18 cellular contexts compared by ENCODE assay signal in the genomic region with DNA sequence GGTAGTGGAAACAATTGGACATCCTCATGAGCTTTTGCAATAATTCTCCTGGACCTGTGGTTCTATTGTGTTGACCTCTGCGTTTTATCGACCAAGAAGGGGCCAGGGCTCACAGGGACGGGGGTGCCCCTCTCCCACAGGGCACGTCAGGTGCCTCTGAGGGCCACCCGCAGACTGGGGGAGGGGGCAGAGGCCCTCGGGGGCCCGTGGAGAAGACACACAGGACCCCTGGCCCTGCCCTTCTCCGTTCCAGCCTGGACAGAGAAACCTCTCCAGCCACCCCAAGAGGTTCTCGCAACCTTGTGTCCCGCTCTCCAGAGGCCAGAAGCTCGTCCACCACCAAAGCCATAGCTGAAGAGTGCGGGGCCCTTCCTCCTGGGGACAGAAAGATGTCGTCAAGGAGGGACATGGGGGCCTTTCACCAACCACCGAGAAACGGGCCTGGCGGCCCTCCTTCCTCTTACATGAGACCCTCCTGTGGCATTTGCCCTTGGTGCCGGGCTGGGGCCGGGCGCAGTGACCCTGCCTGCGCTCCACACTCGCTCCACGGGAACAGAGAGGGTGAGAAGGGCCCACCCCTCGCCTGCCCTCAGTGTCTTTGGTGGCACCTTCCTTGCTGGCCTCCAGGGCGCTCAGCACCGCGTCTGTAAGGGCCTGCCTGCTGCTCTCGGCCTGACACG. TPM values are rescaled to one million over a fixed set of nuclear protein-coding genes. Genes with fewer than 3 reads are reported as not detected.
A peak's percentile ranks its signal among the peaks of the same experiment; 100 is the strongest.
DNase-seq lines count a peak whose midpoint lies in the region; ATAC-seq lines count a peak whose summit lies in the region.
"Had no signal": no experiment of that assay in that cellular context is flagged by ENCODE, and none has a peak within 500 bp of the region (broad histone marks: within the 10 kb centered on the region; RNA-seq: fewer than 3 reads in every experiment).

No MANE protein-coding gene starts in this region.

- intact Hi-C loops in activated CD4-positive, alpha-beta memory T cell treated with anti-CD3 and anti-CD28 coated beads for 36 hours (cut with micrococcal nuclease): no loop called here

- CTCF ChIA-PET in activated CD4-positive, alpha-beta memory T cell treated with anti-CD3 and anti-CD28 coated beads for 36 hours (lab: Charles Lee): interaction anchor here (1.4 kb wide), 1 partner anchor 114 kb away, joined by 6 read pairs; no protein-coding TSS in a partner anchor
- CTCF ChIA-PET in activated CD4-positive, alpha-beta memory T cell treated with anti-CD3 and anti-CD28 coated beads, Interleukin-2, amount 10 ng/mL, durations not matched to agents 7 days and 5 days (lab: Charles Lee): no interaction called here
- CTCF ChIA-PET in activated CD8-positive, alpha-beta T cell treated with anti-CD3 and anti-CD28 coated beads, Interleukin-2, amount 10 ng/mL, durations not matched to agents 7 days and 5 days (lab: Charles Lee): no interaction called here
- CTCF ChIA-PET in activated CD8-positive, alpha-beta memory T cell treated with anti-CD3 and anti-CD28 coated beads, Interleukin-2, amount 10 ng/mL, durations not matched to agents 7 days and 5 days (lab: Charles Lee): no interaction called here

- peaks cover 54 to 95% (median 91%) of the 10 kb centered on the region in 10 experiments for H3K4me1 ChIP-seq in BLaER1 treated with 17β-estradiol and CSF1 and Interleukin-3, amounts not matched to agents 10 nM and 100 nM

- DNase-seq in activated CD4-positive, alpha-beta memory T cell treated with anti-CD3 and anti-CD28 coated beads for 36 hours: no peak
- no peak for DNase-seq in activated CD4-positive, alpha-beta memory T cell treated with anti-CD3 and anti-CD28 coated beads, Interleukin-2, amount 10 ng/mL, durations not matched to agents 7 days and 5 days
- no peak for DNase-seq in activated CD8-positive, alpha-beta T cell treated with anti-CD3 and anti-CD28 coated beads, Interleukin-2, amount 10 ng/mL, durations not matched to agents 7 days and 5 days
- DNase-seq in naive B cell: no peak
- no peak for DNase-seq in activated gamma-delta T cell (lab: John Stamatoyannopoulos, UW)
- no peak for DNase-seq in activated CD8-positive, alpha-beta memory T cell treated with anti-CD3 and anti-CD28 coated beads, Interleukin-2, amount 10 ng/mL, durations not matched to agents 7 days and 5 days
- DNase-seq: activated CD4-positive, CD25-positive, alpha-beta regulatory T cell treated with anti-CD3 and anti-CD28 coated beads, Interleukin-2, amount 50 U/mL, for 72 hours; COR-L47; dermis blood vessel endothelial cell; DND-41; NCI-H1694; NCI-H526; upper lobe of right lung had no signal

- peak overlapping the region; percentile 64 for H3K27ac Mint-ChIP-seq in activated CD4-positive, alpha-beta memory T cell treated with anti-CD3 and anti-CD28 coated beads for 36 hours
- H3K27ac Mint-ChIP-seq in activated CD4-positive, alpha-beta memory T cell treated with anti-CD3 and anti-CD28 coated beads, Interleukin-2, amount 10 ng/mL, durations not matched to agents 7 days and 5 days: no peak overlapping the region
- peak overlapping the region; percentile 58 for H3K27ac Mint-ChIP-seq in activated CD8-positive, alpha-beta T cell treated with anti-CD3 and anti-CD28 coated beads, Interleukin-2, amount 10 ng/mL, durations not matched to agents 7 days and 5 days
- peak overlapping the region in 5 of 6 donors; percentile 30 to 96 (median 59) for H3K27ac Mint-ChIP-seq in naive B cell
- H3K27ac Mint-ChIP-seq in activated CD8-positive, alpha-beta memory T cell treated with anti-CD3 and anti-CD28 coated beads, Interleukin-2, amount 10 ng/mL, durations not matched to agents 7 days and 5 days: no peak overlapping the region
- H3K27ac Mint-ChIP-seq: progenitor cell of endocrine pancreas had no signal

- ATAC-seq in activated CD8-positive, alpha-beta T cell treated with anti-CD3 and anti-CD28 coated beads, Interleukin-2, amount 10 ng/mL, durations not matched to agents 7 days and 5 days: no peak
- ATAC-seq in naive B cell (ENCODE audit: low read depth in 2 of 2): no peak
- ATAC-seq in activated CD8-positive, alpha-beta memory T cell treated with anti-CD3 and anti-CD28 coated beads, Interleukin-2, amount 10 ng/mL, durations not matched to agents 7 days and 5 days: no peak
- ATAC-seq in HG03565 (IDR thresholded peaks at IDR 0.05; ENCODE audit: unreplicated experiment): no peak
- ATAC-seq: upper lobe of right lung had no signal

- H4K20me1 ChIP-seq in BLaER1 treated with 17β-estradiol and CSF1 and Interleukin-3, amounts not matched to agents 10 nM and 100 nM: peaks cover 55 to 95% (median 91%) of the 10 kb centered on the region in 11 experiments; a peak in 20 of 22 replicates

- H3K4me3 Mint-ChIP-seq in activated CD4-positive, alpha-beta memory T cell treated with anti-CD3 and anti-CD28 coated beads for 36 hours: peak overlapping the region; percentile 87
- H3K4me3 Mint-ChIP-seq in activated CD4-positive, alpha-beta memory T cell treated with anti-CD3 and anti-CD28 coated beads, Interleukin-2, amount 10 ng/mL, durations not matched to agents 7 days and 5 days: no peak overlapping the region
- H3K4me3 Mint-ChIP-seq in activated CD8-positive, alpha-beta T cell treated with anti-CD3 and anti-CD28 coated beads, Interleukin-2, amount 10 ng/mL, durations not matched to agents 7 days and 5 days: no peak overlapping the region
- no peak overlapping the region for H3K4me3 Mint-ChIP-seq in naive B cell
- no peak overlapping the region for H3K4me3 Mint-ChIP-seq in activated CD8-positive, alpha-beta memory T cell treated with anti-CD3 and anti-CD28 coated beads, Interleukin-2, amount 10 ng/mL, durations not matched to agents 7 days and 5 days
- H3K4me3 Mint-ChIP-seq: central memory CD8-positive, alpha-beta T cell had no signal

- H3K27me3 Mint-ChIP-seq in activated CD4-positive, alpha-beta memory T cell treated with anti-CD3 and anti-CD28 coated beads for 36 hours: no peaks in the 10 kb centered on the region
- no peaks in the 10 kb centered on the region for H3K27me3 Mint-ChIP-seq in activated CD4-positive, alpha-beta memory T cell treated with anti-CD3 and anti-CD28 coated beads, Interleukin-2, amount 10 ng/mL, durations not matched to agents 7 days and 5 days
- H3K27me3 Mint-ChIP-seq in activated CD8-positive, alpha-beta T cell treated with anti-CD3 and anti-CD28 coated beads, Interleukin-2, amount 10 ng/mL, durations not matched to agents 7 days and 5 days (ENCODE audit: low read depth): no peaks in the 10 kb centered on the region
- peaks cover 0 to 4% (median 0%) of the 10 kb centered on the region in 3 donors for H3K27me3 Mint-ChIP-seq in naive B cell
- no peaks in the 10 kb centered on the region for H3K27me3 Mint-ChIP-seq in activated CD8-positive, alpha-beta memory T cell treated with anti-CD3 and anti-CD28 coated beads, Interleukin-2, amount 10 ng/mL, durations not matched to agents 7 days and 5 days
- H3K27me3 Mint-ChIP-seq: central memory CD8-positive, alpha-beta T cell; progenitor cell of endocrine pancreas had no signal

- H3K9ac ChIP-seq in BLaER1 treated with 17β-estradiol and CSF1 and Interleukin-3, amounts not matched to agents 10 nM and 100 nM: peak overlapping the region in 4 of 11 experiments; percentile 21 to 62 (median 32); a peak in 3 of 22 replicates

- H3K9me3 ChIP-seq in BLaER1 treated with 17β-estradiol and CSF1 and Interleukin-3, amounts not matched to agents 10 nM and 100 nM (replicated peaks in 1 of 11): 0 out of 22 replicates have a peak, but pooled peaks cover 0 to 3% (median 0%) of the 10 kb centered on the region in 11 experiments
- H3K9me3 ChIP-seq: upper lobe of right lung had no signal

- peaks cover 13% of the 10 kb centered on the region for H3K36me3 Mint-ChIP-seq in activated CD4-positive, alpha-beta memory T cell treated with anti-CD3 and anti-CD28 coated beads for 36 hours
- peaks cover 7% of the 10 kb centered on the region for H3K36me3 Mint-ChIP-seq in activated CD4-positive, alpha-beta memory T cell treated with anti-CD3 and anti-CD28 coated beads, Interleukin-2, amount 10 ng/mL, durations not matched to agents 7 days and 5 days (ENCODE audit: low read depth)
- H3K36me3 Mint-ChIP-seq in activated CD8-positive, alpha-beta T cell treated with anti-CD3 and anti-CD28 coated beads, Interleukin-2, amount 10 ng/mL, durations not matched to agents 7 days and 5 days (ENCODE audit: low read depth): no peaks in the 10 kb centered on the region
- H3K36me3 Mint-ChIP-seq in naive B cell: peaks cover 0 to 7% of the 10 kb centered on the region in 2 donors
- H3K36me3 Mint-ChIP-seq in activated CD8-positive, alpha-beta memory T cell treated with anti-CD3 and anti-CD28 coated beads, Interleukin-2, amount 10 ng/mL, durations not matched to agents 7 days and 5 days: no peaks in the 10 kb centered on the region

- H3K4me1 Mint-ChIP-seq in activated CD4-positive, alpha-beta memory T cell treated with anti-CD3 and anti-CD28 coated beads for 36 hours (ENCODE audit: low read depth): peaks cover 48% of the 10 kb centered on the region
- peaks cover 27% of the 10 kb centered on the region for H3K4me1 Mint-ChIP-seq in activated CD4-positive, alpha-beta memory T cell treated with anti-CD3 and anti-CD28 coated beads, Interleukin-2, amount 10 ng/mL, durations not matched to agents 7 days and 5 days
- H3K4me1 Mint-ChIP-seq in activated CD8-positive, alpha-beta T cell treated with anti-CD3 and anti-CD28 coated beads, Interleukin-2, amount 10 ng/mL, durations not matched to agents 7 days and 5 days (ENCODE audit: low read depth): peaks cover 35% of the 10 kb centered on the region
- H3K4me1 Mint-ChIP-seq in naive B cell: peaks cover 16 to 38% (median 31%) of the 10 kb centered on the region in 3 donors
- peaks cover 27% of the 10 kb centered on the region for H3K4me1 Mint-ChIP-seq in activated CD8-positive, alpha-beta memory T cell treated with anti-CD3 and anti-CD28 coated beads, Interleukin-2, amount 10 ng/mL, durations not matched to agents 7 days and 5 days

- POLR2A ChIA-PET in activated CD4-positive, alpha-beta memory T cell treated with anti-CD3 and anti-CD28 coated beads for 36 hours (lab: Charles Lee): no interaction called here
- POLR2A ChIA-PET in activated CD4-positive, alpha-beta memory T cell treated with anti-CD3 and anti-CD28 coated beads, Interleukin-2, amount 10 ng/mL, durations not matched to agents 7 days and 5 days (lab: Charles Lee): no interaction called here
- POLR2A ChIA-PET in activated CD8-positive, alpha-beta T cell treated with anti-CD3 and anti-CD28 coated beads, Interleukin-2, amount 10 ng/mL, durations not matched to agents 7 days and 5 days (lab: Charles Lee): no interaction called here

- H3K9me3 Mint-ChIP-seq in activated CD4-positive, alpha-beta memory T cell treated with anti-CD3 and anti-CD28 coated beads for 36 hours: no peaks in the 10 kb centered on the region
- H3K9me3 Mint-ChIP-seq in activated CD4-positive, alpha-beta memory T cell treated with anti-CD3 and anti-CD28 coated beads, Interleukin-2, amount 10 ng/mL, durations not matched to agents 7 days and 5 days: no peaks in the 10 kb centered on the region
- no peaks in the 10 kb centered on the region for H3K9me3 Mint-ChIP-seq in activated CD8-positive, alpha-beta T cell treated with anti-CD3 and anti-CD28 coated beads, Interleukin-2, amount 10 ng/mL, durations not matched to agents 7 days and 5 days (ENCODE audit: insufficient read depth)
- H3K9me3 Mint-ChIP-seq in naive B cell: no peaks in the 10 kb centered on the region
- no peaks in the 10 kb centered on the region for H3K9me3 Mint-ChIP-seq in activated CD8-positive, alpha-beta memory T cell treated with anti-CD3 and anti-CD28 coated beads, Interleukin-2, amount 10 ng/mL, durations not matched to agents 7 days and 5 days (ENCODE audit: low read depth)
- H3K9me3 Mint-ChIP-seq: central memory CD8-positive, alpha-beta T cell had no signal

- peaks cover 0 to 46% (median 25%) of the 10 kb centered on the region in 11 experiments; a peak in 20 of 22 replicates for H3K36me3 ChIP-seq in BLaER1 treated with 17β-estradiol and CSF1 and Interleukin-3, amounts not matched to agents 10 nM and 100 nM

- peak overlapping the region in 1 of 10 experiments; percentile 22; a peak in 2 of 20 replicates for H3K4me3 ChIP-seq in BLaER1 treated with 17β-estradiol and CSF1 and Interleukin-3, amounts not matched to agents 10 nM and 100 nM
- H3K4me3 ChIP-seq: lung, upper lobe of right lung had no signal

- peak overlapping the region in 4 of 11 experiments; percentile 38 to 49 (median 46); a peak in 6 of 22 replicates for H3K27ac ChIP-seq in BLaER1 treated with 17β-estradiol and CSF1 and Interleukin-3, amounts not matched to agents 10 nM and 100 nM
- H3K27ac ChIP-seq: upper lobe of right lung had no signal

- H3K27me3 ChIP-seq in BLaER1 treated with 17β-estradiol and CSF1 and Interleukin-3, amounts not matched to agents 10 nM and 100 nM: peaks cover 0 to 61% (median 0%) of the 10 kb centered on the region in 11 experiments; a peak in 7 of 22 replicates
- H3K27me3 ChIP-seq: upper lobe of right lung had no signal

- peak overlapping the region; percentile 63 to 98 (median 94) for H3K4me2 ChIP-seq in BLaER1 treated with 17β-estradiol and CSF1 and Interleukin-3, amounts not matched to agents 10 nM and 100 nM

RNA-seq across cellular contexts. Expression of gene GRAMD4, which starts 57.3 kb away (rescaled TPM):
- 10 to 100 TPM; 50.4 to 52.0 TPM for total RNA-seq in activated CD4-positive, alpha-beta memory T cell treated with anti-CD3 and anti-CD28 coated beads for 36 hours
- 10 to 100 TPM; 52.9 to 54.8 TPM for total RNA-seq in activated CD4-positive, alpha-beta memory T cell treated with anti-CD3 and anti-CD28 coated beads, Interleukin-2, amount 10 ng/mL, durations not matched to agents 7 days and 5 days
- total RNA-seq in activated CD8-positive, alpha-beta T cell treated with anti-CD3 and anti-CD28 coated beads, Interleukin-2, amount 10 ng/mL, durations not matched to agents 7 days and 5 days: 10 to 100 TPM; 41.2 to 42.1 TPM
- 10 to 100 TPM in 1 of 6 donors, 1 to 10 TPM in 5; 4.0 to 12.5 (median 6.9) TPM for polyA plus RNA-seq in naive B cell (ENCODE audit: low read depth in 6 of 6)
- total RNA-seq in activated CD8-positive, alpha-beta memory T cell treated with anti-CD3 and anti-CD28 coated beads, Interleukin-2, amount 10 ng/mL, durations not matched to agents 7 days and 5 days: 10 to 100 TPM; 35.4 to 44.6 TPM

Comparison
In these comparisons a context has a peak if more than half of its experiments do, and no peak if none do; other contexts are left out.
1. H3K27ac Mint-ChIP-seq: peak in activated CD4-positive, alpha-beta memory T cell treated with anti-CD3 and anti-CD28 coated beads for 36 hours (single experiment), activated CD8-positive, alpha-beta T cell treated with anti-CD3 and anti-CD28 coated beads, Interleukin-2, amount 10 ng/mL, durations not matched to agents 7 days and 5 days (single experiment) and naive B cell (5 of 6); none in activated CD4-positive, alpha-beta memory T cell treated with anti-CD3 and anti-CD28 coated beads, Interleukin-2, amount 10 ng/mL, durations not matched to agents 7 days and 5 days (single experiment) and activated CD8-positive, alpha-beta memory T cell treated with anti-CD3 and anti-CD28 coated beads, Interleukin-2, amount 10 ng/mL, durations not matched to agents 7 days and 5 days (single experiment).